19 cellular contexts compared by ENCODE assay signal in the genomic region with DNA sequence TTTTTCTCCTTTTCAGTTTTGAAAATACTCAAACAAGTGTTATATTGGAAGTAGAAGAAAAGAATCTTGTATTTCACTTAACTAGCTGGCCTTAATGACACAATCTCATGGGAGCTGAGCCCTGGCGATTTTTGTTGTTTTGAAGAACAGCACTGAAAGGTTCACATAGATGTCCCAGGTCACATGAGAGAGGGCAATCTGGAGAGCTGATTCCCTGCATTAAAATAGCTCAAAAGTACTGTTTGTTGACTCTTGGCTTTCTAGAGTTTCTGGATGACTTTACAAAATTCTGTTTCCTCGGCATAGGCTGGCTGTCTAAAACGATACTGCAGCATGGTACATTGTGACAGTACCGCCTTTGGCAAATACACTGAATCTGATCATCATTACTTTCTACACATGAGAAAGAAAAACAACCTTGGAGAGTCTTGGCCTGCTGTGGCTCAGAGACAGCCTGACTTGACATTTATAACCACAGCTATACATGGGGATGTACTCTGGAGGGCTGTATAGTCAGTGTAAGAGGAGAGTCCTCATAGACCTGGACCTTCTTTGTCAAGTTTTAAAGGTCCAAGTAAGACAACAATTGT.
DNase-seq lines count a peak whose midpoint lies in the region; ATAC-seq, FAIRE-seq and TF ChIP-seq lines count a peak whose summit lies in the region.
"Had no signal": no experiment of that assay in that cellular context is flagged by ENCODE, and none has a peak within 500 bp of the region (broad histone marks: within the 10 kb centered on the region; RNA-seq: fewer than 3 reads in every experiment).

No MANE protein-coding gene starts in this region.

- H3K27me3 ChIP-seq in brain microvascular endothelial cell (replicated peaks) (no peaks in the 10 kb centered on the region), right cardiac atrium (ENCODE audit: control insufficient read depth, insufficient read depth) (no peaks in the 10 kb centered on the region), psoas muscle (ENCODE audit: insufficient read depth in 3 of 3, low read length in 2 of 3) (no peaks in the 10 kb centered on the region)

- peak overlapping the region; percentile 17 for H3K27ac ChIP-seq in brain microvascular endothelial cell
- H3K27ac ChIP-seq in right cardiac atrium (ENCODE audit: low read length) = peak overlapping the region; percentile 66
- peak overlapping the region; percentile 38 for H3K27ac ChIP-seq in psoas muscle
- H3K27ac ChIP-seq: skin epidermis had no signal

- no peaks in the 10 kb centered on the region for H3K36me3 Mint-ChIP-seq in activated T-cell treated with anti-CD3 and anti-CD28 coated beads, Interleukin-2, amount 50 U/mL, for 72 hours (ENCODE audit: insufficient read depth in 2 of 2)
- H3K36me3 Mint-ChIP-seq: IgD-negative memory B cell; stimulated activated effector memory CD8-positive, alpha-beta T cell treated with anti-CD3 and anti-CD28 coated beads, Interleukin-12 subunit alpha, Interleukin-12 subunit beta, amount 100 ng/mL, for 72 hours had no signal

- no peak for FAIRE-seq in GM19239 (lab: Jason Lieb, UNC)
- FAIRE-seq: GM12878 had no signal

- TF ChIP-seq CTCF in brain microvascular endothelial cell (IDR thresholded peaks at IDR 0.05; ENCODE audit: low read depth, low read length, missing control alignments) (no peak), psoas muscle (IDR thresholded peaks at IDR 0.05) (no peak)

- peaks cover 12% of the 10 kb centered on the region for H3K27me3 Mint-ChIP-seq in activated T-cell treated with anti-CD3 and anti-CD28 coated beads, Interleukin-2, amount 50 U/mL, for 72 hours (ENCODE audit: low read depth)
- H3K27me3 Mint-ChIP-seq: brain had no signal

- 54% methylated on average over 4 of the region's 4 CpGs for WGBS in right cardiac atrium
- whole genome bisulfite sequencing in psoas muscle, 3 donors = 59 to 75% (median 63%) methylated on average over 4 of the region's 4 CpGs

- H3K4me1 Mint-ChIP-seq in activated T-cell treated with anti-CD3 and anti-CD28 coated beads, Interleukin-2, amount 50 U/mL, for 72 hours (ENCODE audit: low read depth) = no peaks in the 10 kb centered on the region
- H3K4me1 Mint-ChIP-seq: IgD-negative memory B cell; stimulated activated effector memory CD8-positive, alpha-beta T cell treated with anti-CD3 and anti-CD28 coated beads, Interleukin-12 subunit alpha, Interleukin-12 subunit beta, amount 100 ng/mL, for 72 hours had no signal

- H3K27ac Mint-ChIP-seq in activated T-cell treated with anti-CD3 and anti-CD28 coated beads, Interleukin-2, amount 50 U/mL, for 72 hours = no peak overlapping the region
- H3K27ac Mint-ChIP-seq: brain; IgD-negative memory B cell; stimulated activated effector memory CD8-positive, alpha-beta T cell treated with anti-CD3 and anti-CD28 coated beads, Interleukin-12 subunit alpha, Interleukin-12 subunit beta, amount 100 ng/mL, for 72 hours had no signal

- ATAC-seq in right cardiac atrium = no peak
- ATAC-seq in psoas muscle = peak in 1 of 4 donors; percentile 47
- no peak for ATAC-seq in activated T-cell treated with anti-CD3 and anti-CD28 coated beads, Interleukin-2, amount 50 U/mL, for 72 hours (replicated peaks in 1 of 2)
- ATAC-seq: GM12878; stimulated activated effector memory CD8-positive, alpha-beta T cell treated with anti-CD3 and anti-CD28 coated beads, Interleukin-12 subunit alpha, Interleukin-12 subunit beta, amount 100 ng/mL, for 72 hours had no signal

- peaks cover 0 to 2% of the 10 kb centered on the region in 2 donors for H3K9me3 Mint-ChIP-seq in activated T-cell treated with anti-CD3 and anti-CD28 coated beads, Interleukin-2, amount 50 U/mL, for 72 hours
- H3K9me3 Mint-ChIP-seq: brain; IgD-negative memory B cell; stimulated activated effector memory CD8-positive, alpha-beta T cell treated with anti-CD3 and anti-CD28 coated beads, Interleukin-12 subunit alpha, Interleukin-12 subunit beta, amount 100 ng/mL, for 72 hours had no signal

- H3K9me3 ChIP-seq in right cardiac atrium (ENCODE audit: control insufficient read depth, low read length) (no peaks in the 10 kb centered on the region), psoas muscle (no peaks in the 10 kb centered on the region)

- no peak overlapping the region for H3K4me3 Mint-ChIP-seq in activated T-cell treated with anti-CD3 and anti-CD28 coated beads, Interleukin-2, amount 50 U/mL, for 72 hours
- H3K4me3 Mint-ChIP-seq: brain; IgD-negative memory B cell; stimulated activated effector memory CD8-positive, alpha-beta T cell treated with anti-CD3 and anti-CD28 coated beads, Interleukin-12 subunit alpha, Interleukin-12 subunit beta, amount 100 ng/mL, for 72 hours had no signal

- H3K4me3 ChIP-seq in brain microvascular endothelial cell (ENCODE audit: low read depth, low read length) = no peak overlapping the region
- H3K4me3 ChIP-seq in right cardiac atrium (ENCODE audit: low read length) = peak overlapping the region; percentile 37
- H3K4me3 ChIP-seq in psoas muscle = peak overlapping the region; percentile 50
- H3K4me3 ChIP-seq: GM12878 had no signal

- in situ Hi-C loops in G401 (cut with HindIII; ENCODE audit: low sequenced_read_pairs) (no loop called here), brain microvascular endothelial cell (cut with HindIII; ENCODE audit: low pct_ligation_motif_present, low sequenced_read_pairs) (loop anchor here (25.0 kb wide), 1 partner anchor 357 kb away; no protein-coding TSS in a partner anchor)

- H3K36me3 ChIP-seq in brain microvascular endothelial cell (replicated peaks) (peaks cover 16% of the 10 kb centered on the region), psoas muscle (ENCODE audit: insufficient read depth in 1 of 2, low read depth in 1 of 2) (no peaks in the 10 kb centered on the region)

- peak; percentile 54 for DNase-seq in G401 (ENCODE audit: low spot score)
- no peak for DNase-seq in brain microvascular endothelial cell
- no peak for DNase-seq in right cardiac atrium
- no peak for DNase-seq in psoas muscle
- DNase-seq in GM19239 (ENCODE audit: insufficient read length, low spot score) = no peak
- DNase-seq in NOMO-1 treated with DMSO at 0.1 percent for 48 hours (lab: John Stamatoyannopoulos, UW; ENCODE audit: unreplicated experiment) = no peak
- DNase-seq in activated T-cell treated with anti-CD3 and anti-CD28 coated beads, Interleukin-2, amount 50 U/mL, for 72 hours = no peak
- DNase-seq in NCI-H2196 treated with DMSO at 0.1 percent for 48 hours (lab: John Stamatoyannopoulos, UW; ENCODE audit: unreplicated experiment) = no peak
- DNase-seq: effector memory CD4-positive, alpha-beta T cell; HCEC 1CT; mesenchymal stem cell; NCI-H1092; NCI-H2107; RPMI8226 had no signal

- intact Hi-C loops in right cardiac atrium (cut with DNase I) = loop anchor here in 3 of 4 donors (10.0 kb wide), 4 partner anchors 70 to 210 kb away; no protein-coding TSS in a partner anchor
- intact Hi-C loops in psoas muscle (cut with DNase I) = no loop called here

- H3K4me1 ChIP-seq in right cardiac atrium (ENCODE audit: control insufficient read depth, insufficient read depth, low read length) (peaks cover 3% of the 10 kb centered on the region), psoas muscle (no peaks in the 10 kb centered on the region)

Comparison
In these comparisons a context has a peak if more than half of its experiments do, and no peak if none do; other contexts are left out.
1. intact Hi-C loops: an anchor here in right cardiac atrium (10.0 kb wide); none called in psoas muscle.